ENCODE assay signal across 24 cellular contexts in genomic region chr6:157200611-157201010, GRCh38.
"Had no signal": no experiment of that assay in that cellular context is flagged by ENCODE, and none has a peak within 500 bp of the region (broad histone marks: within the 10 kb centered on the region; RNA-seq: fewer than 3 reads in every experiment).

No MANE protein-coding gene starts in this region.

- H3K27ac ChIP-seq: brain microvascular endothelial cell, cardiac muscle cell, PC-9 had no signal

- H2AFZ ChIP-seq: PC-9 had no signal

- H3K27me3 Mint-ChIP-seq: activated CD8-positive, alpha-beta memory T cell treated with anti-CD3 and anti-CD28 coated beads, Interleukin-2, amount 10 ng/mL, durations not matched to agents 7 days and 5 days; activated naive CD8-positive, alpha-beta T cell; activated T-cell treated with anti-CD3 and anti-CD28 coated beads, Interleukin-2, amount 50 U/mL, for 24 hours had no signal

- H3K9me3 Mint-ChIP-seq: activated T-cell treated with anti-CD3 and anti-CD28 coated beads, Interleukin-2, amount 50 U/mL, for 24 hours; activated T-helper 1 cell treated with anti-CD3 and anti-CD28 coated beads, Interleukin-12 subunit alpha, Interleukin-12 subunit beta, Interleukin-2, Interleukin-4 antibody, amounts not matched to agents 30 ng/mL and 10 ng/mL and 1 ng/mL, durations not matched to agents 14 hours and 24 hours and 36 hours; T-helper 1 cell treated with Interleukin-12 subunit alpha and Interleukin-12 subunit beta and Interleukin-4 antibody, amounts not matched to agents 30 μg/mL and 1 μg/mL, for 36 hours; WTC11 had no signal

- H3K27me3 ChIP-seq: brain microvascular endothelial cell, cardiac muscle cell had no signal

- H3K4me3 ChIP-seq: cardiac muscle cell, PC-9 had no signal

- H3K4me1 Mint-ChIP-seq: WTC11 had no signal

- ATAC-seq: activated CD8-positive, alpha-beta memory T cell treated with anti-CD3 and anti-CD28 coated beads, Interleukin-2, amount 10 ng/mL, durations not matched to agents 7 days and 5 days; WTC11 had no signal

- H3K4me2 ChIP-seq: PC-9 had no signal

- DNase-seq: activated CD4-positive, alpha-beta T cell treated with anti-CD3 and anti-CD28 coated beads for 48 hours; activated CD4-positive, alpha-beta T cell treated with anti-CD3 and anti-CD28 coated beads, Interleukin-2, amount 50 U/mL, for 48 hours; activated CD4-positive, CD25-positive, alpha-beta regulatory T cell treated with anti-CD3 and anti-CD28 coated beads, Interleukin-2, amount 50 U/mL, for 72 hours; activated CD8-positive, alpha-beta memory T cell treated with anti-CD3 and anti-CD28 coated beads, Interleukin-2, amount 10 ng/mL, durations not matched to agents 7 days and 5 days; activated effector memory CD4-positive, alpha-beta T cell treated with Interleukin-2 at 50 U/mL for 16 hours; activated naive CD4-positive, alpha-beta T cell treated with Interleukin-2 at 50 U/mL for 16 hours; activated T-cell treated with anti-CD3 and anti-CD28 coated beads, Interleukin-2, amount 50 U/mL, for 24 hours; amygdala; brain microvascular endothelial cell; cerebellar nuclear complex; Kasumi-1; KBM-7; NCI-H1105 treated with DMSO at 0.1 percent for 48 hours; NCI-H146; NCI-H2029; NCI-H2107; NCI-H524; PC-9; SHP77 treated with DMSO at 0.1 percent for 48 hours had no signal

- H3K4me3 Mint-ChIP-seq: activated CD8-positive, alpha-beta memory T cell treated with anti-CD3 and anti-CD28 coated beads, Interleukin-2, amount 10 ng/mL, durations not matched to agents 7 days and 5 days; activated naive CD8-positive, alpha-beta T cell; activated T-cell treated with anti-CD3 and anti-CD28 coated beads, Interleukin-2, amount 50 U/mL, for 24 hours; activated T-helper 1 cell treated with anti-CD3 and anti-CD28 coated beads, Interleukin-12 subunit alpha, Interleukin-12 subunit beta, Interleukin-2, Interleukin-4 antibody, amounts not matched to agents 30 ng/mL and 10 ng/mL and 1 ng/mL, durations not matched to agents 14 hours and 24 hours and 36 hours; T-helper 1 cell treated with Interleukin-12 subunit alpha and Interleukin-12 subunit beta and Interleukin-4 antibody, amounts not matched to agents 30 μg/mL and 1 μg/mL, for 36 hours; WTC11 had no signal

- H3K27ac Mint-ChIP-seq: activated CD8-positive, alpha-beta memory T cell treated with anti-CD3 and anti-CD28 coated beads, Interleukin-2, amount 10 ng/mL, durations not matched to agents 7 days and 5 days; activated naive CD8-positive, alpha-beta T cell; activated T-helper 1 cell treated with anti-CD3 and anti-CD28 coated beads, Interleukin-12 subunit alpha, Interleukin-12 subunit beta, Interleukin-2, Interleukin-4 antibody, amounts not matched to agents 30 ng/mL and 10 ng/mL and 1 ng/mL, durations not matched to agents 14 hours and 24 hours and 36 hours; T-helper 1 cell treated with Interleukin-12 subunit alpha and Interleukin-12 subunit beta and Interleukin-4 antibody, amounts not matched to agents 30 μg/mL and 1 μg/mL, for 36 hours; WTC11 had no signal
